1 cellular context compared by ENCODE assay signal in the genomic region with DNA sequence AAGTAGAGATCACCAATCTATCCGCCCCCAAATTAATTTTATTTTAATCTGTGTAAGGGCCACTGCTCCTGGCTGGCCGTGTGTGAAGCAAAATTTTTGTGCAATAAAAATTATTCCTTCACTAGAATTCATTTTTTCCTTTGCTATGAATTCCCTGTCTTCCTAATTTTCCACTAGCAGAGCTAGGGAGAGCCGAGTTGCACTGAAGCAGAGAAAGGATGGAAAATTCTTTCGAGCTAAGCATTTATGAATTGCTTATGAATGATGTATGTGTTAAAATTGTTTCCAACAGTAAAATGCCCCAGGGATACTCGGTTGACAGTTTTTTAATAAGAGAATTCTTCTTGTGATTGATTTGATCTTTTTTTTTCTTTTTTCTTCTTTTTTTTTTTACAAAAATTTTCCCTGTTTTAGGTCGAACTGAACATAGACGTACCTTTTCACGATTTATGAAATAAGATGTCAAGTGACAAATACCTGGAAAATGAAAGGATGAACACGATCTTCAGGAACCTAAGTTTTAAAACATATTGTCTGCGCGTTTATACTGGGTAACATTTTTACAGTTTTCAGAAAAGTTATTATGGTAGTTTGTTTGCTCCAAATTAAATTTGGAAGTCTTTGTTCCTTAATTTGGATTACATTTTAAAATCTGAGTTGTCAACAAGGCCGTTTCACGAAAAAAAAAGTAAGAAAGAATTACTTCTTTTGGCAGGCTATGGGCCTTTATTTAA.
A peak's percentile ranks its signal among the peaks of the same experiment; 100 is the strongest.
TF ChIP-seq lines count a peak whose summit lies in the region.

No MANE protein-coding gene starts in this region.

TF ChIP-seq in H1, 55 proteins besides CTCF, POLR2A, EP300 and RAD21:
- TF ChIP-seq CTBP2 (IDR thresholded peaks at IDR 0.05; ENCODE audit: borderline replicate concordance, insufficient read depth, insufficient read length, low read length) (no peak), RNF2 (IDR thresholded peaks at IDR 0.05; ENCODE audit: borderline replicate concordance, low read depth, low read length, missing control alignments, poor library complexity, severe bottlenecking) (peak; percentile 12)
